1 cellular context compared by ENCODE assay signal in genomic region chrX:23333842-23334535, GRCh38.
TF ChIP-seq lines count a peak whose summit lies in the region.

No MANE protein-coding gene starts in this region.

TF ChIP-seq in WTC11, 78 proteins besides CTCF, POLR2A, EP300 and RAD21 (continued from another document):
- TF ChIP-seq FOXP4 (CRISPR knock-in tag; IDR thresholded peaks at IDR 0.05) (no peak), PRRX2 (CRISPR knock-in tag; IDR thresholded peaks at IDR 0.05) (no peak), ZNF396 (CRISPR knock-in tag; IDR thresholded peaks at IDR 0.05; ENCODE audit: borderline replicate concordance) (no peak)
